Comparison of ENCODE assay signal across 20 cellular contexts in the genomic region with DNA sequence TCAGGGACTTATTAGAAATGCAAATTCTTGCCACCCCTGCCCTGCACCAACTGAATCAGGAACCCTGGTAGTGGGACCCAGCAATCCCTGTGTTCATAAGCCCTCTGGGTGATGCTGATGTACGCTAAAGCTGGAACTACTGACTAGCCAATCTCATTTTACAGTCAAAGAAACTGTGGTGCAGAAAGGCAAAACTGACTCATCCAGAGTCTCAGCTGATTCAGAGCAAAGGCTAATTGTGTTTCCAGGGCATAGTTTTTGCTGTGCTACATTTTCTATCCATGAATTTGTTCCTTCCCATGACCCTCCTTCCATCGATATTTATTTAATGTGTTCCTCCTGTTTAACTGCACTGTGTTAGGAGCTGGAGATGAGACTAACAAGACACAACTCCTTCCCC.
DNase-seq lines count a peak whose midpoint lies in the region; ATAC-seq, FAIRE-seq and TF ChIP-seq lines count a peak whose summit lies in the region.
"Had no signal": no experiment of that assay in that cellular context is flagged by ENCODE, and none has a peak within 500 bp of the region (broad histone marks: within the 10 kb centered on the region; RNA-seq: fewer than 3 reads in every experiment).

No MANE protein-coding gene starts in this region.

- H3K9me3 ChIP-seq in upper lobe of right lung = no peaks in the 10 kb centered on the region

- ATAC-seq in upper lobe of right lung (no peak), HG03521 (IDR thresholded peaks at IDR 0.05; ENCODE audit: unreplicated experiment) (no peak)

- TF ChIP-seq CTCF in bronchial epithelial cell (IDR thresholded peaks at IDR 0.05; ENCODE audit: insufficient read depth, low read length, severe bottlenecking) (no peak), upper lobe of right lung (IDR thresholded peaks at IDR 0.05) (no peak), chondrocyte (IDR thresholded peaks at IDR 0.05) (no peak)

- H3K36me3 ChIP-seq in bronchial epithelial cell (ENCODE audit: control insufficient read depth, insufficient read depth, low read length) = no peaks in the 10 kb centered on the region
- no peaks in the 10 kb centered on the region for H3K36me3 ChIP-seq in upper lobe of right lung

- intact Hi-C loops in upper lobe of right lung (cut with DNase I) = no loop called here

- DNase-seq in RPMI7951 (ENCODE audit: low read depth) (peak; percentile 1), bronchial epithelial cell (ENCODE audit: low read depth) (peak; percentile 12), foreskin melanocyte (peak; percentile 5), upper lobe of right lung (no peak), chondrocyte (ENCODE audit: low spot score) (no peak), GM19240 (ENCODE audit: insufficient read length, low spot score) (no peak)
- DNase-seq: CD4-positive, CD25-positive, alpha-beta regulatory T cell; DMS79 treated with DMSO at 0.1 percent for 48 hours; GOT3; HCEC 1CT; NCI-H1417; NCI-H1694 treated with DMSO at 0.1 percent for 48 hours; NCI-H2081 treated with DMSO at 0.1 percent for 48 hours; NCI-H2171 treated with DMSO at 0.1 percent for 48 hours; NCI-H446; NCI-H526; OCI-M1; Right ventricle myocardium superior had no signal

- H3K27ac Mint-ChIP-seq in chondrocyte (ENCODE audit: unreplicated experiment) = no peak overlapping the region
- H3K27ac Mint-ChIP-seq: CD4-positive, CD25-positive, alpha-beta regulatory T cell had no signal

- FAIRE-seq in bronchial epithelial cell (lab: Jason Lieb, UNC) = no peak

- no peaks in the 10 kb centered on the region for H3K27me3 Mint-ChIP-seq in chondrocyte (ENCODE audit: low read depth)
- H3K27me3 Mint-ChIP-seq: CD4-positive, CD25-positive, alpha-beta regulatory T cell had no signal

- H3K4me1 ChIP-seq in upper lobe of right lung = no peaks in the 10 kb centered on the region

- H3K4me3 Mint-ChIP-seq in chondrocyte (ENCODE audit: unreplicated experiment) = no peak overlapping the region
- H3K4me3 Mint-ChIP-seq: CD4-positive, CD25-positive, alpha-beta regulatory T cell; IgD-negative memory B cell had no signal

- H3K27me3 ChIP-seq in bronchial epithelial cell (ENCODE audit: control insufficient read depth, insufficient read depth, low read length) = no peaks in the 10 kb centered on the region
- H3K27me3 ChIP-seq in upper lobe of right lung = no peaks in the 10 kb centered on the region

- H3K4me1 Mint-ChIP-seq in chondrocyte (ENCODE audit: low read depth) = no peaks in the 10 kb centered on the region
- H3K4me1 Mint-ChIP-seq: CD4-positive, CD25-positive, alpha-beta regulatory T cell; IgD-negative memory B cell had no signal

- no peaks in the 10 kb centered on the region for H3K36me3 Mint-ChIP-seq in chondrocyte (ENCODE audit: low read depth)
- H3K36me3 Mint-ChIP-seq: CD4-positive, CD25-positive, alpha-beta regulatory T cell had no signal

- H3K4me3 ChIP-seq in bronchial epithelial cell (ENCODE audit: low read depth, low read length) (no peak overlapping the region), upper lobe of right lung (no peak overlapping the region)

- no peaks in the 10 kb centered on the region for H3K9me3 Mint-ChIP-seq in chondrocyte (ENCODE audit: low read depth)
- H3K9me3 Mint-ChIP-seq: IgD-negative memory B cell had no signal

- no peak overlapping the region for H3K27ac ChIP-seq in upper lobe of right lung

Comparison
In these comparisons a context has a peak if more than half of its experiments do, and no peak if none do; other contexts are left out.
1. DNase-seq: peak in RPMI7951 (single experiment), bronchial epithelial cell (single experiment) and foreskin melanocyte (single experiment); none in upper lobe of right lung (single experiment), chondrocyte (single experiment) and GM19240 (single experiment).